ENCODE assay signal across 12 cellular contexts in genomic region chr12:109255377-109255776, GRCh38. TPM values are rescaled to one million over a fixed set of nuclear protein-coding genes. Genes with fewer than 3 reads are reported as not detected.
A peak's percentile ranks its signal among the peaks of the same experiment; 100 is the strongest.
DNase-seq lines count a peak whose midpoint lies in the region; ATAC-seq, FAIRE-seq and TF ChIP-seq lines count a peak whose summit lies in the region.
"Had no signal": no experiment of that assay in that cellular context is flagged by ENCODE, and none has a peak within 500 bp of the region (broad histone marks: within the 10 kb centered on the region; RNA-seq: fewer than 3 reads in every experiment).

No MANE protein-coding gene starts in this region.

- H3K9ac ChIP-seq in IMR-90 (ENCODE audit: low read depth, low read length): no peak overlapping the region

- no peak overlapping the region for H3K4me2 ChIP-seq in IMR-90 (ENCODE audit: low read depth, low read length)

- intact Hi-C loops in IMR-90 (cut with micrococcal nuclease): loop anchor here (1.0 kb wide), 2 partner anchors 121 to 143 kb away; no protein-coding TSS in a partner anchor

- no peak for FAIRE-seq in D721Med (lab: Jason Lieb, UNC)

- H3K36me3 ChIP-seq in IMR-90 (ENCODE audit: control insufficient read depth, insufficient read depth, low read length) (peaks cover 3% of the 10 kb centered on the region; the same call in 1 of the 2 replicates), upper lobe of left lung (peaks cover 0 to 75% (median 41%) of the 10 kb centered on the region in 4 donors)
- H3K36me3 ChIP-seq in CD8-positive, alpha-beta memory T cell (ENCODE audit: insufficient read depth, low read length): no peaks in the 10 kb centered on the region

- no peak overlapping the region for H3K27ac ChIP-seq in IMR-90 (ENCODE audit: insufficient read depth, low read length)
- no peak overlapping the region for H3K27ac ChIP-seq in CD8-positive, alpha-beta memory T cell (ENCODE audit: low read depth, low read length)
- no peak overlapping the region for H3K27ac ChIP-seq in upper lobe of left lung

- H3K56ac ChIP-seq in IMR-90 (ENCODE audit: extremely low read depth, insufficient read depth, low read length): no peak overlapping the region

- no peaks in the 10 kb centered on the region for H3K4me1 Mint-ChIP-seq in CD8-positive, alpha-beta memory T cell

- CTCF ChIA-PET in IMR-90 (lab: Yijun Ruan, JAX): no interaction called here
- CTCF ChIA-PET in CD8-positive, alpha-beta memory T cell (lab: Charles Lee): no interaction called here

- in situ Hi-C loops in IMR-90 (cut with MboI; ENCODE audit: low sequenced_read_pairs): no loop called here

- H3K27me3 ChIP-seq in IMR-90 (ENCODE audit: control insufficient read depth, insufficient read depth, low read length): no peaks in the 10 kb centered on the region
- H3K27me3 ChIP-seq in CD8-positive, alpha-beta memory T cell (ENCODE audit: insufficient read depth, low read length, poor library complexity, severe bottlenecking): no peaks in the 10 kb centered on the region
- H3K27me3 ChIP-seq in upper lobe of left lung: no peaks in the 10 kb centered on the region

- WGBS in IMR-90 (ENCODE audit: extremely low coverage in 2 of 2, insufficient read length in 1 of 2), 2 experiments: 79% methylated on average over 2 of the region's 5 CpGs; no CpG with 5 or more reads in 1 of the 2 experiments
- 92 to 96% methylated on average over 5 of the region's 5 CpGs for WGBS in upper lobe of left lung, 2 donors

- H3K4ac ChIP-seq in IMR-90 (ENCODE audit: low read depth, low read length): no peak overlapping the region

- no peak overlapping the region for H3K4me3 ChIP-seq in IMR-90 (ENCODE audit: insufficient read depth, low read depth, low read length)
- no peak overlapping the region for H3K4me3 ChIP-seq in CD8-positive, alpha-beta memory T cell (ENCODE audit: low read length)
- no peak overlapping the region for H3K4me3 ChIP-seq in upper lobe of left lung

- ATAC-seq in IMR-90 (ENCODE audit: low read depth) (peak; percentile 96), HG03521 (IDR thresholded peaks at IDR 0.05; ENCODE audit: unreplicated experiment) (no peak), HG02852 (IDR thresholded peaks at IDR 0.05; ENCODE audit: unreplicated experiment) (no peak), upper lobe of left lung (ENCODE audit: low FRiP score in 2 of 2) (no peak)

- H3K14ac ChIP-seq in IMR-90 (replicated peaks; ENCODE audit: low read depth, low read length): no peak overlapping the region

- H3K27ac Mint-ChIP-seq in CD8-positive, alpha-beta memory T cell: no peak overlapping the region

- TF ChIP-seq RAD21 in IMR-90 (IDR thresholded peaks at IDR 0.05; ENCODE audit: low read length): peak; percentile 41; the same call in 1 of the 2 replicates

- no peak overlapping the region for H4K91ac ChIP-seq in IMR-90 (ENCODE audit: insufficient read depth, low read depth, low read length)

- H2AFZ ChIP-seq in IMR-90 (replicated peaks; ENCODE audit: low read length, poor library complexity): no peak overlapping the region

- H3K18ac ChIP-seq in IMR-90 (ENCODE audit: low read depth, low read length): no peak overlapping the region

- POLR2A ChIA-PET in IMR-90 (lab: Charles Lee; ENCODE audit: unreplicated experiment): interaction anchor here (0.6 kb wide), 1 partner anchor 23 kb away, joined by 3 read pairs; no protein-coding TSS in a partner anchor
- POLR2A ChIA-PET in CD8-positive, alpha-beta memory T cell (lab: Charles Lee): no interaction called here

- no peak overlapping the region for H4K5ac ChIP-seq in IMR-90 (ENCODE audit: low read depth, low read length)

- TF ChIP-seq EP300 in upper lobe of left lung (IDR thresholded peaks at IDR 0.05): no peak

- no peaks in the 10 kb centered on the region for H3K4me1 ChIP-seq in IMR-90 (ENCODE audit: control insufficient read depth, insufficient read depth, low read length)
- H3K4me1 ChIP-seq in CD8-positive, alpha-beta memory T cell (ENCODE audit: insufficient read depth, low read length): no peaks in the 10 kb centered on the region
- H3K4me1 ChIP-seq in upper lobe of left lung: peaks cover 0 to 3% (median 0%) of the 10 kb centered on the region in 4 donors

- H3K23ac ChIP-seq in IMR-90 (ENCODE audit: low read depth, low read length): no peak overlapping the region

- TF ChIP-seq CTCF in D721Med (IDR thresholded peaks at IDR 0.05; ENCODE audit: insufficient read depth, missing control alignments) (peak; percentile 37), IMR-90 (conservative IDR thresholded peaks at IDR 0.05; ENCODE audit: low read depth, low read length) (peak; percentile 33; the same call in 1 of the 2 replicates), upper lobe of left lung (IDR thresholded peaks at IDR 0.05) (no peak)

- no peak overlapping the region for H2BK5ac ChIP-seq in IMR-90 (ENCODE audit: low read depth, low read length, poor library complexity, severe bottlenecking)

- DNase-seq in D721Med (ENCODE audit: insufficient read length, low spot score) (no peak), IMR-90 (peak; percentile 21), astrocyte of the hippocampus (ENCODE audit: low read depth, low spot score) (peak; percentile 30), left kidney (ENCODE audit: low read depth, low spot score) (peak; percentile 10), upper lobe of left lung (no peak)
- no peak for DNase-seq in CD8-positive, alpha-beta memory T cell
- DNase-seq: DMS153, midbrain, NCI-H187 treated with DMSO at 0.1 percent for 48 hours, SW 1271 had no signal

- H3K27me3 Mint-ChIP-seq in CD8-positive, alpha-beta memory T cell: no peaks in the 10 kb centered on the region

- no peak overlapping the region for H3K4me3 Mint-ChIP-seq in CD8-positive, alpha-beta memory T cell

- no peak overlapping the region for H2BK20ac ChIP-seq in IMR-90 (ENCODE audit: low read depth, low read length)

- H2AK5ac ChIP-seq in IMR-90 (ENCODE audit: low read depth, low read length): no peak overlapping the region

- TF ChIP-seq POLR2A in IMR-90 (IDR thresholded peaks at IDR 0.05; ENCODE audit: low read depth, low read length) (no peak), upper lobe of left lung (IDR thresholded peaks at IDR 0.05) (no peak)

- peaks cover 8 to 12% (median 9%) of the 10 kb centered on the region in 5 donors for H3K9me3 Mint-ChIP-seq in CD8-positive, alpha-beta memory T cell

- no peak overlapping the region for H2BK120ac ChIP-seq in IMR-90 (ENCODE audit: low read depth, low read length)

- peaks cover 20 to 58% (median 32%) of the 10 kb centered on the region in 3 donors for H3K36me3 Mint-ChIP-seq in CD8-positive, alpha-beta memory T cell

- H3K79me1 ChIP-seq in IMR-90 (ENCODE audit: low read depth in 1 of 2, low read length in 2 of 2): no peaks in the 10 kb centered on the region

- no TSS peak for BruUV-seq in IMR-90 (replicated peaks; lab: Mats Ljungman, UMichigan)

- H4K20me1 ChIP-seq in IMR-90 (ENCODE audit: insufficient read depth, low read length): no peaks in the 10 kb centered on the region

- dilution Hi-C loops in IMR-90 (cut with HindIII; ENCODE audit: low sequenced_read_pairs, unreplicated experiment): no loop called here

- H2BK15ac ChIP-seq in IMR-90 (ENCODE audit: low read depth, low read length): no peak overlapping the region

- no peak overlapping the region for H4K8ac ChIP-seq in IMR-90 (ENCODE audit: low read depth in 2 of 2, low read length in 2 of 2)

- H2AK9ac ChIP-seq in IMR-90 (replicated peaks; ENCODE audit: low read depth, low read length, poor library complexity): no peak overlapping the region

- no peaks in the 10 kb centered on the region for H3K9me1 ChIP-seq in IMR-90 (ENCODE audit: insufficient read depth, low read length)

- H3K9me3 ChIP-seq in IMR-90 (ENCODE audit: control insufficient read depth, insufficient read depth, low read length) (peaks cover 8% of the 10 kb centered on the region; the same call in 1 of the 2 replicates), upper lobe of left lung (peaks cover 0 to 11% (median 9%) of the 10 kb centered on the region in 4 donors)
- no peaks in the 10 kb centered on the region for H3K9me3 ChIP-seq in CD8-positive, alpha-beta memory T cell (ENCODE audit: low read length)

TF ChIP-seq in IMR-90, 13 proteins besides CTCF, POLR2A, EP300 and RAD21 (continues in another document):
- TF ChIP-seq RCOR1 (IDR thresholded peaks at IDR 0.05; ENCODE audit: insufficient replicate concordance, low read length) (no peak), NFE2L2 (IDR thresholded peaks at IDR 0.05; ENCODE audit: low read depth, low read length) (no peak), FOS (IDR thresholded peaks at IDR 0.05; ENCODE audit: low read depth, low read length) (no peak), CHD1 (IDR thresholded peaks at IDR 0.05; ENCODE audit: low read depth, low read length) (no peak), CEBPB (IDR thresholded peaks at IDR 0.05; ENCODE audit: low read depth, low read length) (no peak), MAZ (IDR thresholded peaks at IDR 0.05; ENCODE audit: borderline replicate concordance, low read depth, low read length) (no peak), BHLHE40 (IDR thresholded peaks at IDR 0.05; ENCODE audit: low read depth, low read length) (no peak), RFX5 (IDR thresholded peaks at IDR 0.05; ENCODE audit: low read depth, low read length) (no peak), MXI1 (IDR thresholded peaks at IDR 0.05; ENCODE audit: borderline replicate concordance, low read depth, low read length) (no peak), MAFK (IDR thresholded peaks at IDR 0.05; ENCODE audit: low read depth, low read length) (no peak)
- TF ChIP-seq, protein P1, sequence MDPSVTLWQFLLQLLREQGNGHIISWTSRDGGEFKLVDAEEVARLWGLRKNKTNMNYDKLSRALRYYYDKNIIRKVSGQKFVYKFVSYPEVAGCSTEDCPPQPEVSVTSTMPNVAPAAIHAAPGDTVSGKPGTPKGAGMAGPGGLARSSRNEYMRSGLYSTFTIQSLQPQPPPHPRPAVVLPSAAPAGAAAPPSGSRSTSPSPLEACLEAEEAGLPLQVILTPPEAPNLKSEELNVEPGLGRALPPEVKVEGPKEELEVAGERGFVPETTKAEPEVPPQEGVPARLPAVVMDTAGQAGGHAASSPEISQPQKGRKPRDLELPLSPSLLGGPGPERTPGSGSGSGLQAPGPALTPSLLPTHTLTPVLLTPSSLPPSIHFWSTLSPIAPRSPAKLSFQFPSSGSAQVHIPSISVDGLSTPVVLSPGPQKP (IDR thresholded peaks at IDR 0.05; ENCODE audit: borderline replicate concordance, low read depth, low read length): no peak

RNA-seq across cellular contexts. Expression of gene FOXN4, which starts 53.7 kb away (rescaled TPM):
- not detected in 2 replicates for total RNA-seq in IMR-90 (2012; rRNA removed)
- not detected in 2 replicates for polyA plus RNA-seq in IMR-90 (2012; rRNA removed)
- not detected in 2 replicates for polyA plus RNA-seq in IMR-90 (2012; cell fraction: cytosol; rRNA removed)
- not detected in 2 replicates for polyA plus RNA-seq in IMR-90 (2012; cell fraction: nucleus; rRNA removed; ENCODE audit: low replicate concordance)
- not detected for total RNA-seq in CD8-positive, alpha-beta memory T cell
- not detected for polyA plus RNA-seq in CD8-positive, alpha-beta memory T cell
- total RNA-seq in upper lobe of left lung: 1 to 10 TPM in 2 of 6 donors, under 1 TPM in 1, not detected in 3; 0.49 to 5.2 (median 1.1) TPM

Comparison
In these comparisons a context has a peak if more than half of its experiments do, and no peak if none do; other contexts are left out.
1. DNase-seq: peak in IMR-90 (single experiment), astrocyte of the hippocampus (single experiment) and left kidney (single experiment); none in D721Med (single experiment), CD8-positive, alpha-beta memory T cell (0 of 5) and upper lobe of left lung (0 of 2).
2. CTCF ChIP-seq: peak in D721Med (single experiment) and IMR-90 (single experiment); none in upper lobe of left lung (0 of 6).